ENCODE assay signal across 2 cellular contexts in the genomic region with DNA sequence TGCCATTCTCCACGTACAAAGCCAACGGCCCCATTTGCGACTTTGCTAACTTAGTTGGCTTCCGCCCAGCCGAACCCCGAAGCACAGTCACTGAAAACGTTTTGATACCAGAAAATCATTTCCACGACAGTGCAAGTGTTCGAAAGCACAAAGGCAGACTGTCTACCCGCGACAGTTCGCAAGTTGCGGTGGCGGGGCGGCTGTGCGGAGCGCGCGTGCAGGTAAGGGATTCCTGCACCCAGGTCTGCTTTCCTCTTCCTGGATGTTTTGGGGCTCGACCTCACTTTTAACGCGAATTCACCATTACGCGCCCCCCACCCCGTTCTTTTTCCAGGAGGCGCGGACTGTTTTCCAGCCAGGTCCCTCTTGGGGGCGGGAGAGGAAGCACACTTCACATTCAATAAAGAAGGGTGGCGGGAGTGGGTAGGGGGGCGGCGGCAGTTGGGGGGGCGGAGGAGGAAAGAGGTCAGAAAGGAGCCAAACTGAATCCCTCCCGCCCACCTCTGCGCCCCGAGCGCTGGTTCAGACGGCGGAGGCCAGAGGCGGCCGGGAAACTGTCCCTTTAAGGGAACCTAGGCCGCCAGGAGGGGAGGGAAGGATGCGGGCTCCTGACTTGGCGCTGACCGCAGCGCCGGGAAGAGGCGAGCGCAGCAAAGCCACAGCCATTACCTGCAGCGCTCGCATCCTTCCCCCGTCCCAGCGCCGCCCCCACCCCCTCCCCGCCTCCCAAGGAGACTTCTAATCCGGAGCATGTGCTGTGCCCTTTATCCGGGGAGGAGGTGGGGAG.
TF ChIP-seq lines count a peak whose summit lies in the region.

No MANE protein-coding gene starts in this region.

TF ChIP-seq in HEK293, 187 proteins besides CTCF, POLR2A, EP300 and RAD21 (continues in another document):
- TF ChIP-seq, protein P1, sequence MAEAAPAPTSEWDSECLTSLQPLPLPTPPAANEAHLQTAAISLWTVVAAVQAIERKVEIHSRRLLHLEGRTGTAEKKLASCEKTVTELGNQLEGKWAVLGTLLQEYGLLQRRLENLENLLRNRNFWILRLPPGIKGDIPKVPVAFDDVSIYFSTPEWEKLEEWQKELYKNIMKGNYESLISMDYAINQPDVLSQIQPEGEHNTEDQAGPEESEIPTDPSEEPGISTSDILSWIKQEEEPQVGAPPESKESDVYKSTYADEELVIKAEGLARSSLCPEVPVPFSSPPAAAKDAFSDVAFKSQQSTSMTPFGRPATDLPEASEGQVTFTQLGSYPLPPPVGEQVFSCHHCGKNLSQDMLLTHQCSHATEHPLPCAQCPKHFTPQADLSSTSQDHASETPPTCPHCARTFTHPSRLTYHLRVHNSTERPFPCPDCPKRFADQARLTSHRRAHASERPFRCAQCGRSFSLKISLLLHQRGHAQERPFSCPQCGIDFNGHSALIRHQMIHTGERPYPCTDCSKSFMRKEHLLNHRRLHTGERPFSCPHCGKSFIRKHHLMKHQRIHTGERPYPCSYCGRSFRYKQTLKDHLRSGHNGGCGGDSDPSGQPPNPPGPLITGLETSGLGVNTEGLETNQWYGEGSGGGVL (tag by site-specific recombination; IDR thresholded peaks at IDR 0.05) = peak; percentile 76
- TF ChIP-seq ZNF2 (tag by site-specific recombination; IDR thresholded peaks at IDR 0.05) (no peak), GLIS2 (tag by site-specific recombination; IDR thresholded peaks at IDR 0.05) (0 out of 2 replicates have a peak, but pooled peaks have one; percentile 20), MEIS1 (CRISPR knock-in tag; IDR thresholded peaks at IDR 0.05; ENCODE audit: borderline replicate concordance) (no peak), ZNF140 (tag by site-specific recombination; IDR thresholded peaks at IDR 0.05) (no peak), ZNF341 (tag by site-specific recombination; IDR thresholded peaks at IDR 0.05; ENCODE audit: low read depth) (peak; percentile 48; the same call in 1 of the 2 replicates), ZNF610 (tag by site-specific recombination; IDR thresholded peaks at IDR 0.05; ENCODE audit: borderline replicate concordance) (no peak), ZNF157 (tag by site-specific recombination; IDR thresholded peaks at IDR 0.05) (no peak), KLF1 (tag by site-specific recombination; IDR thresholded peaks at IDR 0.05) (no peak), SCRT1 (tag by site-specific recombination; IDR thresholded peaks at IDR 0.05; ENCODE audit: borderline replicate concordance) (no peak), ZNF658 (tag by site-specific recombination; IDR thresholded peaks at IDR 0.05) (no peak), SCRT2 (tag by site-specific recombination; IDR thresholded peaks at IDR 0.05) (no peak), IKZF3 (tag by site-specific recombination; IDR thresholded peaks at IDR 0.05) (peak; percentile 60), EGR2 (tag by site-specific recombination; IDR thresholded peaks at IDR 0.05; ENCODE audit: low read depth) (0 out of 2 replicates have a peak, but pooled peaks have one; percentile 9), ZNF37A (tag by site-specific recombination; IDR thresholded peaks at IDR 0.05) (no peak), GLI2 (tag by site-specific recombination; IDR thresholded peaks at IDR 0.05; ENCODE audit: borderline replicate concordance, low read depth) (no peak), ZNF24 (tag by site-specific recombination; IDR thresholded peaks at IDR 0.05) (no peak), ZNF621 (tag by site-specific recombination; IDR thresholded peaks at IDR 0.05) (no peak), RBAK (tag by site-specific recombination; IDR thresholded peaks at IDR 0.05) (no peak), ZFP41 (tag by site-specific recombination; IDR thresholded peaks at IDR 0.05; ENCODE audit: borderline replicate concordance) (no peak), ZNF114 (tag by site-specific recombination; IDR thresholded peaks at IDR 0.05) (no peak), ZBTB20 (tag by site-specific recombination; IDR thresholded peaks at IDR 0.05) (peak; percentile 29; the same call in 1 of the 2 replicates)
- TF ChIP-seq, protein P2, sequence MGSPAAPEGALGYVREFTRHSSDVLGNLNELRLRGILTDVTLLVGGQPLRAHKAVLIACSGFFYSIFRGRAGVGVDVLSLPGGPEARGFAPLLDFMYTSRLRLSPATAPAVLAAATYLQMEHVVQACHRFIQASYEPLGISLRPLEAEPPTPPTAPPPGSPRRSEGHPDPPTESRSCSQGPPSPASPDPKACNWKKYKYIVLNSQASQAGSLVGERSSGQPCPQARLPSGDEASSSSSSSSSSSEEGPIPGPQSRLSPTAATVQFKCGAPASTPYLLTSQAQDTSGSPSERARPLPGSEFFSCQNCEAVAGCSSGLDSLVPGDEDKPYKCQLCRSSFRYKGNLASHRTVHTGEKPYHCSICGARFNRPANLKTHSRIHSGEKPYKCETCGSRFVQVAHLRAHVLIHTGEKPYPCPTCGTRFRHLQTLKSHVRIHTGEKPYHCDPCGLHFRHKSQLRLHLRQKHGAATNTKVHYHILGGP (tag by site-specific recombination; IDR thresholded peaks at IDR 0.05) = peak; percentile 74; the same call in 1 of the 2 replicates
- TF ChIP-seq, protein P3, sequence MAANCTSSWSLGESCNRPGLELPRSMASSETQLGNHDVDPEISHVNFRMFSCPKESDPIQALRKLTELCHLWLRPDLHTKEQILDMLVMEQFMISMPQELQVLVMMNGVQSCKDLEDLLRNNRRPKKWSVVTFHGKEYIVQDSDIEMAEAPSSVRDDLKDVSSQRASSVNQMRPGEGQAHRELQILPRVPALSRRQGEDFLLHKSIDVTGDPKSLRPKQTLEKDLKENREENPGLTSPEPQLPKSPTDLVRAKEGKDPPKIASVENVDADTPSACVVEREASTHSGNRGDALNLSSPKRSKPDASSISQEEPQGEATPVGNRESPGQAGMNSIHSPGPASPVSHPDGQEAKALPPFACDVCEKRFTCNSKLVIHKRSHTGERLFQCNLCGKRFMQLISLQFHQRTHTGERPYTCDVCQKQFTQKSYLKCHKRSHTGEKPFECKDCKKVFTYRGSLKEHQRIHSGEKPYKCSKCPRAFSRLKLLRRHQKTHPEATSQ (tag by site-specific recombination; IDR thresholded peaks at IDR 0.05) = no peak
- TF ChIP-seq, protein P4, sequence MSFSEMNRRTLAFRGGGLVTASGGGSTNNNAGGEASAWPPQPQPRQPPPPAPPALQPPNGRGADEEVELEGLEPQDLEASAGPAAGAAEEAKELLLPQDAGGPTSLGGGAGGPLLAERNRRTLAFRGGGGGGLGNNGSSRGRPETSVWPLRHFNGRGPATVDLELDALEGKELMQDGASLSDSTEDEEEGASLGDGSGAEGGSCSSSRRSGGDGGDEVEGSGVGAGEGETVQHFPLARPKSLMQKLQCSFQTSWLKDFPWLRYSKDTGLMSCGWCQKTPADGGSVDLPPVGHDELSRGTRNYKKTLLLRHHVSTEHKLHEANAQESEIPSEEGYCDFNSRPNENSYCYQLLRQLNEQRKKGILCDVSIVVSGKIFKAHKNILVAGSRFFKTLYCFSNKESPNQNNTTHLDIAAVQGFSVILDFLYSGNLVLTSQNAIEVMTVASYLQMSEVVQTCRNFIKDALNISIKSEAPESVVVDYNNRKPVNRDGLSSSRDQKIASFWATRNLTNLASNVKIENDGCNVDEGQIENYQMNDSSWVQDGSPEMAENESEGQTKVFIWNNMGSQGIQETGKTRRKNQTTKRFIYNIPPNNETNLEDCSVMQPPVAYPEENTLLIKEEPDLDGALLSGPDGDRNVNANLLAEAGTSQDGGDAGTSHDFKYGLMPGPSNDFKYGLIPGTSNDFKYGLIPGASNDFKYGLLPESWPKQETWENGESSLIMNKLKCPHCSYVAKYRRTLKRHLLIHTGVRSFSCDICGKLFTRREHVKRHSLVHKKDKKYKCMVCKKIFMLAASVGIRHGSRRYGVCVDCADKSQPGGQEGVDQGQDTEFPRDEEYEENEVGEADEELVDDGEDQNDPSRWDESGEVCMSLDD (tag by site-specific recombination; IDR thresholded peaks at IDR 0.05) = peak; percentile 28; the same call in 1 of the 2 replicates

TF ChIP-seq in HepG2, 621 proteins besides CTCF, POLR2A, EP300 and RAD21 (continued from another document and continues in another):
- TF ChIP-seq, protein P5, sequence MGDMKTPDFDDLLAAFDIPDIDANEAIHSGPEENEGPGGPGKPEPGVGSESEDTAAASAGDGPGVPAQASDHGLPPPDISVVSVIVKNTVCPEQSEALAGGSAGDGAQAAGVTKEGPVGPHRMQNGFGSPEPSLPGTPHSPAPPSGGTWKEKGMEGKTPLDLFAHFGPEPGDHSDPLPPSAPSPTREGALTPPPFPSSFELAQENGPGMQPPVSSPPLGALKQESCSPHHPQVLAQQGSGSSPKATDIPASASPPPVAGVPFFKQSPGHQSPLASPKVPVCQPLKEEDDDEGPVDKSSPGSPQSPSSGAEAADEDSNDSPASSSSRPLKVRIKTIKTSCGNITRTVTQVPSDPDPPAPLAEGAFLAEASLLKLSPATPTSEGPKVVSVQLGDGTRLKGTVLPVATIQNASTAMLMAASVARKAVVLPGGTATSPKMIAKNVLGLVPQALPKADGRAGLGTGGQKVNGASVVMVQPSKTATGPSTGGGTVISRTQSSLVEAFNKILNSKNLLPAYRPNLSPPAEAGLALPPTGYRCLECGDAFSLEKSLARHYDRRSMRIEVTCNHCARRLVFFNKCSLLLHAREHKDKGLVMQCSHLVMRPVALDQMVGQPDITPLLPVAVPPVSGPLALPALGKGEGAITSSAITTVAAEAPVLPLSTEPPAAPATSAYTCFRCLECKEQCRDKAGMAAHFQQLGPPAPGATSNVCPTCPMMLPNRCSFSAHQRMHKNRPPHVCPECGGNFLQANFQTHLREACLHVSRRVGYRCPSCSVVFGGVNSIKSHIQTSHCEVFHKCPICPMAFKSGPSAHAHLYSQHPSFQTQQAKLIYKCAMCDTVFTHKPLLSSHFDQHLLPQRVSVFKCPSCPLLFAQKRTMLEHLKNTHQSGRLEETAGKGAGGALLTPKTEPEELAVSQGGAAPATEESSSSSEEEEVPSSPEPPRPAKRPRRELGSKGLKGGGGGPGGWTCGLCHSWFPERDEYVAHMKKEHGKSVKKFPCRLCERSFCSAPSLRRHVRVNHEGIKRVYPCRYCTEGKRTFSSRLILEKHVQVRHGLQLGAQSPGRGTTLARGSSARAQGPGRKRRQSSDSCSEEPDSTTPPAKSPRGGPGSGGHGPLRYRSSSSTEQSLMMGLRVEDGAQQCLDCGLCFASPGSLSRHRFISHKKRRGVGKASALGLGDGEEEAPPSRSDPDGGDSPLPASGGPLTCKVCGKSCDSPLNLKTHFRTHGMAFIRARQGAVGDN (CRISPR knock-in tag; IDR thresholded peaks at IDR 0.05) = no peak
- TF ChIP-seq, protein P6, sequence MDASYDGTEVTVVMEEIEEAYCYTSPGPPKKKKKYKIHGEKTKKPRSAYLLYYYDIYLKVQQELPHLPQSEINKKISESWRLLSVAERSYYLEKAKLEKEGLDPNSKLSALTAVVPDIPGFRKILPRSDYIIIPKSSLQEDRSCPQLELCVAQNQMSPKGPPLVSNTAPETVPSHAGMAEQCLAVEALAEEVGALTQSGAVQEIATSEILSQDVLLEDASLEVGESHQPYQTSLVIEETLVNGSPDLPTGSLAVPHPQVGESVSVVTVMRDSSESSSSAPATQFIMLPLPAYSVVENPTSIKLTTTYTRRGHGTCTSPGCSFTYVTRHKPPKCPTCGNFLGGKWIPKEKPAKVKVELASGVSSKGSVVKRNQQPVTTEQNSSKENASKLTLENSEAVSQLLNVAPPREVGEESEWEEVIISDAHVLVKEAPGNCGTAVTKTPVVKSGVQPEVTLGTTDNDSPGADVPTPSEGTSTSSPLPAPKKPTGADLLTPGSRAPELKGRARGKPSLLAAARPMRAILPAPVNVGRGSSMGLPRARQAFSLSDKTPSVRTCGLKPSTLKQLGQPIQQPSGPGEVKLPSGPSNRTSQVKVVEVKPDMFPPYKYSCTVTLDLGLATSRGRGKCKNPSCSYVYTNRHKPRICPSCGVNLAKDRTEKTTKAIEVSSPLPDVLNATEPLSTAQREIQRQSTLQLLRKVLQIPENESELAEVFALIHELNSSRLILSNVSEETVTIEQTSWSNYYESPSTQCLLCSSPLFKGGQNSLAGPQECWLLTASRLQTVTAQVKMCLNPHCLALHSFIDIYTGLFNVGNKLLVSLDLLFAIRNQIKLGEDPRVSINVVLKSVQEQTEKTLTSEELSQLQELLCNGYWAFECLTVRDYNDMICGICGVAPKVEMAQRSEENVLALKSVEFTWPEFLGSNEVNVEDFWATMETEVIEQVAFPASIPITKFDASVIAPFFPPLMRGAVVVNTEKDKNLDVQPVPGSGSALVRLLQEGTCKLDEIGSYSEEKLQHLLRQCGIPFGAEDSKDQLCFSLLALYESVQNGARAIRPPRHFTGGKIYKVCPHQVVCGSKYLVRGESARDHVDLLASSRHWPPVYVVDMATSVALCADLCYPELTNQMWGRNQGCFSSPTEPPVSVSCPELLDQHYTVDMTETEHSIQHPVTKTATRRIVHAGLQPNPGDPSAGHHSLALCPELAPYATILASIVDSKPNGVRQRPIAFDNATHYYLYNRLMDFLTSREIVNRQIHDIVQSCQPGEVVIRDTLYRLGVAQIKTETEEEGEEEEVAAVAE (CRISPR knock-in tag; IDR thresholded peaks at IDR 0.05; ENCODE audit: borderline replicate concordance) = no peak
- TF ChIP-seq ZSCAN22 (CRISPR knock-in tag; IDR thresholded peaks at IDR 0.05) (no peak), ZNF562 (CRISPR knock-in tag; IDR thresholded peaks at IDR 0.05; ENCODE audit: borderline replicate concordance) (no peak), ZNF549 (CRISPR knock-in tag; IDR thresholded peaks at IDR 0.05) (no peak), HNRNPLL (IDR thresholded peaks at IDR 0.05; ENCODE audit: low read depth, low read length, poor library complexity, severe bottlenecking) (peak; percentile 41), ZFP82 (CRISPR knock-in tag; IDR thresholded peaks at IDR 0.05; ENCODE audit: borderline replicate concordance) (no peak), ZNF75D (CRISPR knock-in tag; IDR thresholded peaks at IDR 0.05; ENCODE audit: borderline replicate concordance) (no peak), HDAC6 (IDR thresholded peaks at IDR 0.05; ENCODE audit: low read depth, low read length) (no peak), HOXA9 (CRISPR knock-in tag; IDR thresholded peaks at IDR 0.05; ENCODE audit: borderline replicate concordance) (no peak), MAFG (CRISPR knock-in tag; IDR thresholded peaks at IDR 0.05) (no peak), PTBP1 (IDR thresholded peaks at IDR 0.05; ENCODE audit: low read depth, low read length, poor library complexity, severe bottlenecking) (no peak), IKZF1 (IDR thresholded peaks at IDR 0.05) (no peak)
- TF ChIP-seq, protein P7, sequence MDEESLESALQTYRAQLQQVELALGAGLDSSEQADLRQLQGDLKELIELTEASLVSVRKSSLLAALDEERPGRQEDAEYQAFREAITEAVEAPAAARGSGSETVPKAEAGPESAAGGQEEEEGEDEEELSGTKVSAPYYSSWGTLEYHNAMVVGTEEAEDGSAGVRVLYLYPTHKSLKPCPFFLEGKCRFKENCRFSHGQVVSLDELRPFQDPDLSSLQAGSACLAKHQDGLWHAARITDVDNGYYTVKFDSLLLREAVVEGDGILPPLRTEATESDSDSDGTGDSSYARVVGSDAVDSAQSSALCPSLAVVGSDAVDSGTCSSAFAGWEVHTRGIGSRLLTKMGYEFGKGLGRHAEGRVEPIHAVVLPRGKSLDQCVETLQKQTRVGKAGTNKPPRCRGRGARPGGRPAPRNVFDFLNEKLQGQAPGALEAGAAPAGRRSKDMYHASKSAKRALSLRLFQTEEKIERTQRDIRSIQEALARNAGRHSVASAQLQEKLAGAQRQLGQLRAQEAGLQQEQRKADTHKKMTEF (CRISPR knock-in tag; IDR thresholded peaks at IDR 0.05) = no peak
- TF ChIP-seq, protein P8, sequence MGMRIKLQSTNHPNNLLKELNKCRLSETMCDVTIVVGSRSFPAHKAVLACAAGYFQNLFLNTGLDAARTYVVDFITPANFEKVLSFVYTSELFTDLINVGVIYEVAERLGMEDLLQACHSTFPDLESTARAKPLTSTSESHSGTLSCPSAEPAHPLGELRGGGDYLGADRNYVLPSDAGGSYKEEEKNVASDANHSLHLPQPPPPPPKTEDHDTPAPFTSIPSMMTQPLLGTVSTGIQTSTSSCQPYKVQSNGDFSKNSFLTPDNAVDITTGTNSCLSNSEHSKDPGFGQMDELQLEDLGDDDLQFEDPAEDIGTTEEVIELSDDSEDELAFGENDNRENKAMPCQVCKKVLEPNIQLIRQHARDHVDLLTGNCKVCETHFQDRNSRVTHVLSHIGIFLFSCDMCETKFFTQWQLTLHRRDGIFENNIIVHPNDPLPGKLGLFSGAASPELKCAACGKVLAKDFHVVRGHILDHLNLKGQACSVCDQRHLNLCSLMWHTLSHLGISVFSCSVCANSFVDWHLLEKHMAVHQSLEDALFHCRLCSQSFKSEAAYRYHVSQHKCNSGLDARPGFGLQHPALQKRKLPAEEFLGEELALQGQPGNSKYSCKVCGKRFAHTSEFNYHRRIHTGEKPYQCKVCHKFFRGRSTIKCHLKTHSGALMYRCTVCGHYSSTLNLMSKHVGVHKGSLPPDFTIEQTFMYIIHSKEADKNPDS (CRISPR knock-in tag; IDR thresholded peaks at IDR 0.05) = no peak
